Comparison of ENCODE assay signal across 1 cellular context in the genomic region with DNA sequence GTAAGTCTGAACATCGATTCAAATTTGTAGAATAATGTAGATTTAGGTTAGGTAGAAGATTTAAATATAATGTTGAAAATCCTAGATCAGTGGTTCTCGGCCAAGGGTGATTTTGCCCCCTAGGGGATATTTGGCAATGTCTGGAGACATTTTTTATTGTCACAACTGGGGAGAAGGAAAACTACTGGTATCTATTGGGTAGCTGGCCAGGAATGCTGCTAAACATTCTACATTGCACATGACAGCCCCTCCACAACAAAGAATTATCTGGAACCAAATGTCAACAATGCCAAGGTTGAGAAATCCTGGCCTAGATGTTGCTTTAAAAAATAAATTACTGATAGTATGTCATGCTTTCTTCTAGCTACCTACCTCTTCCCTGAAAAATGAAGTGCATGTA.
A peak's percentile ranks its signal among the peaks of the same experiment; 100 is the strongest.
TF ChIP-seq lines count a peak whose summit lies in the region.

No MANE protein-coding gene starts in this region.

TF ChIP-seq in HepG2, 621 proteins besides CTCF, POLR2A, EP300 and RAD21 (continued from another document):
- TF ChIP-seq, protein P1, sequence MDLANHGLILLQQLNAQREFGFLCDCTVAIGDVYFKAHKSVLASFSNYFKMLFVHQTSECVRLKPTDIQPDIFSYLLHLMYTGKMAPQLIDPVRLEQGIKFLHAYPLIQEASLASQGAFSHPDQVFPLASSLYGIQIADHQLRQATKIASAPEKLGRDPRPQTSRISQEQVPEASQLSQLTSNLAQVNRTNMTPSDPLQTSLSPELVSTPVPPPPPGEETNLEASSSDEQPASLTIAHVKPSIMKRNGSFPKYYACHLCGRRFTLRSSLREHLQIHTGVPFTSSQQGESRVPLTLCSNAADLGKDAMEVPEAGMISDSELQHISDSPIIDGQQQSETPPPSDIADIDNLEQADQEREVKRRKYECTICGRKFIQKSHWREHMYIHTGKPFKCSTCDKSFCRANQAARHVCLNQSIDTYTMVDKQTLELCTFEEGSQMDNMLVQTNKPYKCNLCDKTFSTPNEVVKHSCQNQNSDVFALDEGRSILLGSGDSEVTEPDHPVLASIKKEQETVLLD (CRISPR knock-in tag; IDR thresholded peaks at IDR 0.05; ENCODE audit: low read depth) = no peak
- TF ChIP-seq ZBTB1 (CRISPR knock-in tag; IDR thresholded peaks at IDR 0.05; ENCODE audit: borderline replicate concordance) = no peak
- TF ChIP-seq, protein P2, sequence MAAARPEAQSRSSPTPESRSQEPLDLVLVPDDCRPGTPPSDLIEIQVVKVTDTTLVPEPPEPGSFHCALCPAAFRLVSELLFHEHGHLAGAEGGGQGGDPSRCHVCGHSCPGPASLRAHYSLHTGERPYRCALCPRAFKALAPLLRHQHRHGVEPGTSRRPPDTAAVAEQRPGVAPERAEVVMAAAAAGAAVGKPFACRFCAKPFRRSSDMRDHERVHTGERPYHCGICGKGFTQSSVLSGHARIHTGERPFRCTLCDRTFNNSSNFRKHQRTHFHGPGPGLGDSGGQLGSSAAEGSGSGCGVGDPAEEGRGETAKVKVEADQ (CRISPR knock-in tag; IDR thresholded peaks at IDR 0.05; ENCODE audit: borderline replicate concordance) = no peak
- TF ChIP-seq, protein P3, sequence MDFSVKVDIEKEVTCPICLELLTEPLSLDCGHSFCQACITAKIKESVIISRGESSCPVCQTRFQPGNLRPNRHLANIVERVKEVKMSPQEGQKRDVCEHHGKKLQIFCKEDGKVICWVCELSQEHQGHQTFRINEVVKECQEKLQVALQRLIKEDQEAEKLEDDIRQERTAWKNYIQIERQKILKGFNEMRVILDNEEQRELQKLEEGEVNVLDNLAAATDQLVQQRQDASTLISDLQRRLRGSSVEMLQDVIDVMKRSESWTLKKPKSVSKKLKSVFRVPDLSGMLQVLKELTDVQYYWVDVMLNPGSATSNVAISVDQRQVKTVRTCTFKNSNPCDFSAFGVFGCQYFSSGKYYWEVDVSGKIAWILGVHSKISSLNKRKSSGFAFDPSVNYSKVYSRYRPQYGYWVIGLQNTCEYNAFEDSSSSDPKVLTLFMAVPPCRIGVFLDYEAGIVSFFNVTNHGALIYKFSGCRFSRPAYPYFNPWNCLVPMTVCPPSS (IDR thresholded peaks at IDR 0.05) = no peak
- no peak for TF ChIP-seq MYNN (CRISPR knock-in tag; IDR thresholded peaks at IDR 0.05; ENCODE audit: low read depth)
- no peak for TF ChIP-seq ZBTB3 (CRISPR knock-in tag; IDR thresholded peaks at IDR 0.05; ENCODE audit: borderline replicate concordance, low read depth)
- TF ChIP-seq, protein P4, sequence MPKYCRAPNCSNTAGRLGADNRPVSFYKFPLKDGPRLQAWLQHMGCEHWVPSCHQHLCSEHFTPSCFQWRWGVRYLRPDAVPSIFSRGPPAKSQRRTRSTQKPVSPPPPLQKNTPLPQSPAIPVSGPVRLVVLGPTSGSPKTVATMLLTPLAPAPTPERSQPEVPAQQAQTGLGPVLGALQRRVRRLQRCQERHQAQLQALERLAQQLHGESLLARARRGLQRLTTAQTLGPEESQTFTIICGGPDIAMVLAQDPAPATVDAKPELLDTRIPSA (CRISPR knock-in tag; IDR thresholded peaks at IDR 0.05; ENCODE audit: borderline replicate concordance) = no peak
- peak; percentile 98 for TF ChIP-seq SOX5 (CRISPR knock-in tag; IDR thresholded peaks at IDR 0.05; ENCODE audit: borderline replicate concordance)
